In genomic region chr16:72264776-72265175, GRCh38 we compare ENCODE assay signal across 30 cellular contexts.
"Had no signal": no experiment of that assay in that cellular context is flagged by ENCODE, and none has a peak within 500 bp of the region (broad histone marks: within the 10 kb centered on the region; RNA-seq: fewer than 3 reads in every experiment).

No MANE protein-coding gene starts in this region.

- H3K4me1 Mint-ChIP-seq: activated CD4-positive, alpha-beta T cell treated with anti-CD3 and anti-CD28 coated beads, Interleukin-2, amount 10 ng/mL, durations not matched to agents 24 days and 14 days; activated naive CD4-positive, alpha-beta T cell treated with anti-CD3 and anti-CD28 coated beads, Interleukin-2, amount 50 U/mL, for 24 hours; activated naive CD8-positive, alpha-beta T cell treated with anti-CD3 and anti-CD28 coated beads, Interleukin-2, amount 10 ng/mL, durations not matched to agents 7 days and 5 days; central memory CD8-positive, alpha-beta T cell had no signal

- DNase-seq: activated CD4-positive, alpha-beta T cell treated with anti-CD3 and anti-CD28 coated beads, Interleukin-2, amount 10 ng/mL, durations not matched to agents 24 days and 14 days; activated CD4-positive, alpha-beta T cell treated with anti-CD3 and anti-CD28 coated beads, Interleukin-2, amount 50 U/mL, for 4 hours; activated CD8-positive, alpha-beta T cell treated with anti-CD3 and anti-CD28 coated beads for 36 hours; activated gamma-delta T cell; activated naive CD4-positive, alpha-beta T cell treated with Interleukin-2 at 50 U/mL for 16 hours; activated naive CD8-positive, alpha-beta T cell treated with anti-CD3 and anti-CD28 coated beads, Interleukin-2, amount 10 ng/mL, durations not matched to agents 7 days and 5 days; activated T-cell treated with anti-CD3 and anti-CD28 coated beads, Interleukin-2, amount 50 U/mL, for 1 hour; amygdala; Kasumi-1; KG1; MG63; NCI-H1048; NCI-H1105 treated with DMSO at 0.1 percent for 48 hours; NCI-H1436; NCI-H187; NCI-H2029 treated with DMSO at 0.1 percent for 48 hours; NCI-H2171 treated with DMSO at 0.1 percent for 48 hours; NCI-H2227 treated with DMSO at 0.1 percent for 48 hours; NCI-H446 treated with DMSO at 0.1 percent for 48 hours; NCI-H524; SHP77; SJCRH30; T1000 had no signal

- H3K4me3 Mint-ChIP-seq: activated CD4-positive, alpha-beta T cell treated with anti-CD3 and anti-CD28 coated beads, Interleukin-2, amount 10 ng/mL, durations not matched to agents 24 days and 14 days; activated CD8-positive, alpha-beta T cell treated with anti-CD3 and anti-CD28 coated beads for 36 hours; activated naive CD4-positive, alpha-beta T cell treated with anti-CD3 and anti-CD28 coated beads, Interleukin-2, amount 50 U/mL, for 24 hours; activated naive CD8-positive, alpha-beta T cell treated with anti-CD3 and anti-CD28 coated beads, Interleukin-2, amount 10 ng/mL, durations not matched to agents 7 days and 5 days; central memory CD8-positive, alpha-beta T cell had no signal

- H3K4me1 ChIP-seq: ascending aorta, SJCRH30 had no signal

- ATAC-seq: activated CD8-positive, alpha-beta T cell treated with anti-CD3 and anti-CD28 coated beads for 36 hours; Panc1 had no signal

- H3K9me3 ChIP-seq: ascending aorta, MG63, SJCRH30 had no signal

- H3K27me3 Mint-ChIP-seq: activated CD4-positive, alpha-beta T cell treated with anti-CD3 and anti-CD28 coated beads, Interleukin-2, amount 10 ng/mL, durations not matched to agents 24 days and 14 days; activated CD8-positive, alpha-beta T cell treated with anti-CD3 and anti-CD28 coated beads for 36 hours; activated naive CD4-positive, alpha-beta T cell treated with anti-CD3 and anti-CD28 coated beads, Interleukin-2, amount 50 U/mL, for 24 hours; central memory CD8-positive, alpha-beta T cell had no signal

- H3K36me3 Mint-ChIP-seq: activated naive CD4-positive, alpha-beta T cell treated with anti-CD3 and anti-CD28 coated beads, Interleukin-2, amount 50 U/mL, for 24 hours; activated naive CD8-positive, alpha-beta T cell treated with anti-CD3 and anti-CD28 coated beads, Interleukin-2, amount 10 ng/mL, durations not matched to agents 7 days and 5 days had no signal

- H3K4me3 ChIP-seq: ascending aorta, cardiac muscle cell, MG63, SJCRH30, SK-N-MC had no signal

- H3K36me3 ChIP-seq: ascending aorta, cardiac muscle cell, MG63, SJCRH30 had no signal

- H3K9me3 Mint-ChIP-seq: activated CD4-positive, alpha-beta T cell treated with anti-CD3 and anti-CD28 coated beads, Interleukin-2, amount 10 ng/mL, durations not matched to agents 24 days and 14 days; activated CD8-positive, alpha-beta T cell treated with anti-CD3 and anti-CD28 coated beads for 36 hours; activated naive CD4-positive, alpha-beta T cell treated with anti-CD3 and anti-CD28 coated beads, Interleukin-2, amount 50 U/mL, for 24 hours; activated naive CD8-positive, alpha-beta T cell treated with anti-CD3 and anti-CD28 coated beads, Interleukin-2, amount 10 ng/mL, durations not matched to agents 7 days and 5 days; activated T-helper 2 cell treated with anti-CD3 and anti-CD28 coated beads, Interferon-gamma antibody, Interleukin-2, Interleukin-4, amounts not matched to agents 10 μg/mL and 5 μg/mL and 100 μg/mL, durations not matched to agents 14 hours and 24 hours and 36 hours had no signal
